12 cellular contexts compared by ENCODE assay signal in the genomic region with DNA sequence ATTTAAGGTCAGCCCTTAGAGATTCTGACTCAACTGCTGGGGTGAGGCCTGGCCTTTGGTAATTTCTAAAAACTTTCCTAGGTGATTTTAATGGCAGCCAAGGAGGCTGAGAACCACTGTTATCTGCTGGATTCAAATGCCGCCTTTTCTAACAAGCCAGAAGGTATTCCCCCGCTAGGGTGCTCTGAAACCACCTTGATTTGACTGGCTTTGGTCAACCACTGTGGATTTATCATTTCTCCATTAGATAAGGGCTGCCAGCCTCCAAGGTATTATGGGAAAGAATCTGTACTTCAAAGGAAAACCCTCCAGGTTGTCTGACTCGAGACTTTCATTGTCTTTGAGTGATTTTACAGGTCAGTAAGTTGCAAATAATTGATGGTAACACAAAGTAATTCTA. TPM values are rescaled to one million over a fixed set of nuclear protein-coding genes. Genes with fewer than 3 reads are reported as not detected.
A peak's percentile ranks its signal among the peaks of the same experiment; 100 is the strongest.
DNase-seq lines count a peak whose midpoint lies in the region; ATAC-seq and TF ChIP-seq lines count a peak whose summit lies in the region.
"Had no signal": no experiment of that assay in that cellular context is flagged by ENCODE, and none has a peak within 500 bp of the region (broad histone marks: within the 10 kb centered on the region; RNA-seq: fewer than 3 reads in every experiment).

No MANE protein-coding gene starts in this region.

- no peak for TF ChIP-seq POLR2A in spleen (IDR thresholded peaks at IDR 0.05)

- no peak for DNase-seq in GM12864 (ENCODE audit: low read depth)
- DNase-seq in effector memory CD4-positive, alpha-beta T cell = no peak
- no peak for DNase-seq in spleen
- no peak for DNase-seq in GM23338 (ENCODE audit: low spot score)
- DNase-seq in SKM-1 treated with dmso at 0.1 percent for 144 hours (lab: John Stamatoyannopoulos, UW; ENCODE audit: unreplicated experiment) = no peak
- no peak for DNase-seq in NCI-H345 treated with DMSO at 0.1 percent for 48 hours (lab: John Stamatoyannopoulos, UW; ENCODE audit: unreplicated experiment)
- DNase-seq: activated gamma-delta T cell; DMS 273 treated with DMSO at 0.1 percent for 48 hours; mucosa of descending colon; NCI-H2029; stimulated activated naive CD4-positive, alpha-beta T cell had no signal

- no peaks in the 10 kb centered on the region for H3K9me2 ChIP-seq in GM23338 (ENCODE audit: insufficient read depth)

- H3K36me3 ChIP-seq in OCI-LY3 (replicated peaks; ENCODE audit: low read depth, low read length) (no peaks in the 10 kb centered on the region), spleen (peaks cover 0 to 14% (median 0%) of the 10 kb centered on the region in 6 donors), GM23338 (ENCODE audit: insufficient read depth) (no peaks in the 10 kb centered on the region)
- no peaks in the 10 kb centered on the region for H3K36me3 ChIP-seq in effector memory CD4-positive, alpha-beta T cell (ENCODE audit: control insufficient read depth, insufficient read depth, low read length)

- no peaks in the 10 kb centered on the region; the same call in 2 of the 3 replicates for H3K36me3 Mint-ChIP-seq in GM23338 (ENCODE audit: low read depth)

- no peak overlapping the region for H3K27ac Mint-ChIP-seq in GM23338

- 65 to 84% (median 77%) methylated on average over 3 of the region's 3 CpGs for WGBS in spleen, 5 donors

- peak overlapping the region; percentile 37; the same call in 1 of the 2 replicates for H3K27ac ChIP-seq in OCI-LY3 (ENCODE audit: low read length)
- peak overlapping the region; percentile 84 for H3K27ac ChIP-seq in effector memory CD4-positive, alpha-beta T cell (ENCODE audit: insufficient read depth, low read length, poor library complexity, severe bottlenecking)
- peak overlapping the region in 6 of 8 donors; percentile 37 to 96 (median 92) for H3K27ac ChIP-seq in spleen
- H3K27ac ChIP-seq in GM23338 (ENCODE audit: low read depth) = no peak overlapping the region

- no peaks in the 10 kb centered on the region for H4K20me1 ChIP-seq in OCI-LY3 (ENCODE audit: insufficient read depth, low read length)
- H4K20me1 ChIP-seq in GM23338 (replicated peaks; ENCODE audit: insufficient read depth) = peaks cover 19% of the 10 kb centered on the region

- H3K9me3 Mint-ChIP-seq in GM23338 = no peaks in the 10 kb centered on the region

- H3K27me3 Mint-ChIP-seq in GM23338 (ENCODE audit: insufficient read depth, low read depth, poor library complexity) = peaks cover 2% of the 10 kb centered on the region

- intact Hi-C loops in spleen (cut with DNase I; ENCODE audit: low total_unique reads) = no loop called here

- H3K9ac ChIP-seq in OCI-LY3 (ENCODE audit: low read length) = no peak overlapping the region

- H2AFZ ChIP-seq in OCI-LY3 (ENCODE audit: low read depth, low read length) = no peak overlapping the region
- no peak overlapping the region for H2AFZ ChIP-seq in GM23338

- H3K4me3 ChIP-seq in GM12864 (ENCODE audit: low read depth, low read length) (no peak overlapping the region; the same call in 1 of the 2 replicates), OCI-LY3 (ENCODE audit: low read length) (peak overlapping the region; percentile 10; the same call in 1 of the 2 replicates), spleen (peak overlapping the region in 1 of 8 donors; percentile 21), GM23338 (no peak overlapping the region)
- no peak overlapping the region for H3K4me3 ChIP-seq in effector memory CD4-positive, alpha-beta T cell (ENCODE audit: insufficient read depth, low read depth, low read length, poor library complexity, severe bottlenecking)
- H3K4me3 ChIP-seq: mucosa of descending colon had no signal

- H3K4me1 Mint-ChIP-seq in GM23338 = peaks cover 32% of the 10 kb centered on the region

- H3K4me1 ChIP-seq in OCI-LY3 (ENCODE audit: low read length) = peaks cover 68% of the 10 kb centered on the region
- peaks cover 86% of the 10 kb centered on the region for H3K4me1 ChIP-seq in effector memory CD4-positive, alpha-beta T cell (ENCODE audit: control insufficient read depth, insufficient read depth, low read length, poor library complexity, severe bottlenecking)
- H3K4me1 ChIP-seq in spleen = peaks cover 72 to 97% (median 96%) of the 10 kb centered on the region in 6 donors
- H3K4me1 ChIP-seq in GM23338 (ENCODE audit: insufficient read depth) = peaks cover 19% of the 10 kb centered on the region

- no peak for ATAC-seq in GM23338
- ATAC-seq: mucosa of descending colon had no signal

- H3K9me3 ChIP-seq in OCI-LY3 (ENCODE audit: insufficient read depth, low read length) = no peaks in the 10 kb centered on the region
- H3K9me3 ChIP-seq in effector memory CD4-positive, alpha-beta T cell (ENCODE audit: control insufficient read depth, low read length) = no peaks in the 10 kb centered on the region
- no peaks in the 10 kb centered on the region for H3K9me3 ChIP-seq in spleen
- H3K9me3 ChIP-seq: mucosa of descending colon had no signal

- TF ChIP-seq CTCF in GM12864 (IDR thresholded peaks at IDR 0.05; ENCODE audit: low read depth, low read length, missing control alignments) = peak; percentile 3
- no peak for TF ChIP-seq CTCF in OCI-LY3 (IDR thresholded peaks at IDR 0.05; ENCODE audit: low read depth, low read length)
- no peak for TF ChIP-seq CTCF in spleen (IDR thresholded peaks at IDR 0.05 in 8 of 11, conservative IDR thresholded peaks at IDR 0.05 in 3 of 11)
- no peak for TF ChIP-seq CTCF in GM23338 (conservative IDR thresholded peaks at IDR 0.05; ENCODE audit: low read depth in 2 of 2)

- H3K4me2 ChIP-seq in OCI-LY3 (ENCODE audit: low read length) = peak overlapping the region; percentile 55
- no peak overlapping the region for H3K4me2 ChIP-seq in GM23338

- peaks cover 14% of the 10 kb centered on the region for H3K27me3 ChIP-seq in OCI-LY3 (ENCODE audit: low read depth, low read length)
- H3K27me3 ChIP-seq in effector memory CD4-positive, alpha-beta T cell (replicated peaks; ENCODE audit: control insufficient read depth, insufficient read depth, low read length, poor library complexity, severe bottlenecking) = no peaks in the 10 kb centered on the region
- no peaks in the 10 kb centered on the region for H3K27me3 ChIP-seq in spleen (replicated peaks in 1 of 7)
- H3K27me3 ChIP-seq in GM23338 (ENCODE audit: insufficient read depth) = no peaks in the 10 kb centered on the region

- no peak overlapping the region for H3K4me3 Mint-ChIP-seq in GM23338

- H3K79me2 ChIP-seq in OCI-LY3 (ENCODE audit: low read length) (no peaks in the 10 kb centered on the region), GM23338 (replicated peaks; ENCODE audit: insufficient read depth) (peaks cover 24% of the 10 kb centered on the region)

- H3F3A ChIP-seq in GM23338 (replicated peaks; ENCODE audit: low read depth) = no peaks in the 10 kb centered on the region; the same call in 1 of the 2 replicates

TF ChIP-seq in GM23338, 12 proteins besides CTCF, POLR2A, EP300 and RAD21:
- TF ChIP-seq STAT1 (IDR thresholded peaks at IDR 0.05; ENCODE audit: unreplicated experiment) (no peak), ZNF331 (CRISPR knock-in tag; IDR thresholded peaks at IDR 0.05; ENCODE audit: low read depth) (no peak), NANOG (IDR thresholded peaks at IDR 0.05; ENCODE audit: borderline replicate concordance) (no peak), JUNB (IDR thresholded peaks at IDR 0.05; ENCODE audit: unreplicated experiment) (no peak), EZH2phosphoT487 (IDR thresholded peaks at IDR 0.05; ENCODE audit: unreplicated experiment) (no peak), ZNF114 (CRISPR knock-in tag; IDR thresholded peaks at IDR 0.05) (no peak), CREB1 (CRISPR knock-in tag; IDR thresholded peaks at IDR 0.05; ENCODE audit: low read depth) (no peak)
- TF ChIP-seq, protein P1, sequence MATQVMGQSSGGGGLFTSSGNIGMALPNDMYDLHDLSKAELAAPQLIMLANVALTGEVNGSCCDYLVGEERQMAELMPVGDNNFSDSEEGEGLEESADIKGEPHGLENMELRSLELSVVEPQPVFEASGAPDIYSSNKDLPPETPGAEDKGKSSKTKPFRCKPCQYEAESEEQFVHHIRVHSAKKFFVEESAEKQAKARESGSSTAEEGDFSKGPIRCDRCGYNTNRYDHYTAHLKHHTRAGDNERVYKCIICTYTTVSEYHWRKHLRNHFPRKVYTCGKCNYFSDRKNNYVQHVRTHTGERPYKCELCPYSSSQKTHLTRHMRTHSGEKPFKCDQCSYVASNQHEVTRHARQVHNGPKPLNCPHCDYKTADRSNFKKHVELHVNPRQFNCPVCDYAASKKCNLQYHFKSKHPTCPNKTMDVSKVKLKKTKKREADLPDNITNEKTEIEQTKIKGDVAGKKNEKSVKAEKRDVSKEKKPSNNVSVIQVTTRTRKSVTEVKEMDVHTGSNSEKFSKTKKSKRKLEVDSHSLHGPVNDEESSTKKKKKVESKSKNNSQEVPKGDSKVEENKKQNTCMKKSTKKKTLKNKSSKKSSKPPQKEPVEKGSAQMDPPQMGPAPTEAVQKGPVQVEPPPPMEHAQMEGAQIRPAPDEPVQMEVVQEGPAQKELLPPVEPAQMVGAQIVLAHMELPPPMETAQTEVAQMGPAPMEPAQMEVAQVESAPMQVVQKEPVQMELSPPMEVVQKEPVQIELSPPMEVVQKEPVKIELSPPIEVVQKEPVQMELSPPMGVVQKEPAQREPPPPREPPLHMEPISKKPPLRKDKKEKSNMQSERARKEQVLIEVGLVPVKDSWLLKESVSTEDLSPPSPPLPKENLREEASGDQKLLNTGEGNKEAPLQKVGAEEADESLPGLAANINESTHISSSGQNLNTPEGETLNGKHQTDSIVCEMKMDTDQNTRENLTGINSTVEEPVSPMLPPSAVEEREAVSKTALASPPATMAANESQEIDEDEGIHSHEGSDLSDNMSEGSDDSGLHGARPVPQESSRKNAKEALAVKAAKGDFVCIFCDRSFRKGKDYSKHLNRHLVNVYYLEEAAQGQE (IDR thresholded peaks at IDR 0.05; ENCODE audit: unreplicated experiment) = no peak

RNA-seq across cellular contexts. Expression of a gene that starts 4.3 kb away (rescaled TPM):
- 100 to 1,000 TPM; 142 to 295 (median 210) TPM for total RNA-seq in spleen
- polyA plus RNA-seq in spleen (100 to 1,000 TPM; 141 to 186 (median 155) TPM), GM23338 (2016; fragmentation: Nextera tagmentation; extraction: Ambion mirVana) (26.5 and 30.2 TPM in 2 replicates)
- total RNA-seq in GM23338 (2014; rRNA removed; shearing (Covaris generic)) = 87.4 and 110 TPM in 2 replicates
